Comparison of ENCODE assay signal across 12 cellular contexts in the genomic region with DNA sequence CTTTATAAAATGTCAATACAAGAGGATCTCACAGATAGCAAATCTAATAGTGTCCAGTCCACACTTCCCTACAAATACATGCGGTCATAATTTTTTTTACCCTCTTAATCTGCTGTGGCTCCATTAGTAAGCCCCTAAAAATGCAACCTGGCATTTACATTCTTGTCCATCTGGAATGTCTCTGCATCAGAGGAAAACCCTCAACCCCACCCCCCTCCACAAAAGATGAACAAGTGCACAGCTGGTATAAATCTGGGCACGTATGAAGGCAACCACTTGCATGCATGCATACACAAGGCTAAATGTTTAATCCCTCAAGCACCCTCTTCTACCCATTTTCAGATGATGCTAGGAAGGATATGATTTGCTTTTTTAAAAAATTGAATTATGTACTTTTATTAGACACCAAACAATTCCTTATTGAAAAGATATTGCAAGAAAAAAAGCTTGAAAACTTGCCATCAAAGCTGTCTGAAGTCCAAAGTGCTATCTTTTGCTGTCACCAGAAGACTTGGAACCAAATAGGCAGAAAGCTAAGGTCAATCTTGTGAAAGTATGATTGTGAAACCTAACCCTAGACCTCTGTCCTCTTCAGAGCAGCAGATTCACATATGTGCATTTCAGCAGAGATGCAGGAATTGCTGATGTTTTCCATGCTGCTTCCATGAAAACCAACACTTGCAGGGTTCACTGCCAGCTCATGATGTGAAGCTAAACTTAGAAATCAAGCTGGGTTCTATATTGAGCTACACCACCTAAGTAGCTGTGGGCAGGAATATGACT.
A peak's percentile ranks its signal among the peaks of the same experiment; 100 is the strongest.
DNase-seq lines count a peak whose midpoint lies in the region; ATAC-seq and TF ChIP-seq lines count a peak whose summit lies in the region.
"Had no signal": no experiment of that assay in that cellular context is flagged by ENCODE, and none has a peak within 500 bp of the region (broad histone marks: within the 10 kb centered on the region; RNA-seq: fewer than 3 reads in every experiment).

No MANE protein-coding gene starts in this region.

- no peak overlapping the region for H3K27ac Mint-ChIP-seq in effector memory CD8-positive, alpha-beta T cell
- H3K27ac Mint-ChIP-seq: activated T-cell treated with anti-CD3 and anti-CD28 coated beads, Interleukin-2, amount 50 U/mL, for 24 hours; stimulated activated naive CD8-positive, alpha-beta T cell treated with anti-CD3 and anti-CD28 coated beads, Interleukin-15, Interleukin-2, amounts not matched to agents 100 ng/mL and 50 ng/mL, for 24 hours had no signal

- no peak overlapping the region for H3K4me3 Mint-ChIP-seq in effector memory CD8-positive, alpha-beta T cell
- H3K4me3 Mint-ChIP-seq: activated T-cell treated with anti-CD3 and anti-CD28 coated beads, Interleukin-2, amount 50 U/mL, for 24 hours; stimulated activated naive CD8-positive, alpha-beta T cell treated with anti-CD3 and anti-CD28 coated beads, Interleukin-15, Interleukin-2, amounts not matched to agents 100 ng/mL and 50 ng/mL, for 24 hours had no signal

- H3K4me3 ChIP-seq in retinal pigment epithelial cell (ENCODE audit: low read length) = no peak overlapping the region

- DNase-seq in ELR (ENCODE audit: low read depth) (peak; percentile 95), RWPE1 (ENCODE audit: low spot score) (peak; percentile 37), fibroblast of the conjunctiva (ENCODE audit: low read depth) (peak; percentile 52), retinal pigment epithelial cell (ENCODE audit: low read depth) (peak; percentile 76), putamen (ENCODE audit: low spot score) (no peak)
- no peak for DNase-seq in effector memory CD8-positive, alpha-beta T cell
- DNase-seq: activated T-cell treated with anti-CD3 and anti-CD28 coated beads, Interleukin-2, amount 50 U/mL, for 24 hours; DND-41; kidney had no signal

- no peaks in the 10 kb centered on the region for H3K9me3 Mint-ChIP-seq in effector memory CD8-positive, alpha-beta T cell
- H3K9me3 Mint-ChIP-seq: activated T-cell treated with anti-CD3 and anti-CD28 coated beads, Interleukin-2, amount 50 U/mL, for 24 hours had no signal

- POLR2A ChIA-PET in RWPE1 (lab: Yijun Ruan, JAX; ENCODE audit: low non-redundant PET) = interaction anchor here (0.5 kb wide), 1 partner anchor 275 kb away, joined by 3 read pairs; no protein-coding TSS in a partner anchor

- H3K36me3 Mint-ChIP-seq in effector memory CD8-positive, alpha-beta T cell (ENCODE audit: insufficient read depth) = no peaks in the 10 kb centered on the region

- peaks cover 0 to 9% of the 10 kb centered on the region in 2 donors for H3K27me3 Mint-ChIP-seq in effector memory CD8-positive, alpha-beta T cell
- H3K27me3 Mint-ChIP-seq: activated T-cell treated with anti-CD3 and anti-CD28 coated beads, Interleukin-2, amount 50 U/mL, for 24 hours; stimulated activated naive CD8-positive, alpha-beta T cell treated with anti-CD3 and anti-CD28 coated beads, Interleukin-15, Interleukin-2, amounts not matched to agents 100 ng/mL and 50 ng/mL, for 24 hours had no signal

- TF ChIP-seq CTCF in RWPE1 (conservative IDR thresholded peaks at IDR 0.05; ENCODE audit: low read depth) (no peak), retinal pigment epithelial cell (conservative IDR thresholded peaks at IDR 0.05; ENCODE audit: low read depth, low read length) (no peak)

- H3K27ac ChIP-seq in RWPE1 = no peak overlapping the region

- ATAC-seq in GM21737 (IDR thresholded peaks at IDR 0.05; ENCODE audit: unreplicated experiment) (no peak), GM18511 (IDR thresholded peaks at IDR 0.05; ENCODE audit: unreplicated experiment) (no peak)
- ATAC-seq in effector memory CD8-positive, alpha-beta T cell (replicated peaks) = no peak

- CTCF ChIA-PET in RWPE1 (lab: Yijun Ruan, JAX) = interaction anchor here (0.6 kb wide), 2 partner anchors 12 to 366 kb away, joined by 3 to 4 read pairs; no protein-coding TSS in a partner anchor

- H3K4me1 Mint-ChIP-seq in effector memory CD8-positive, alpha-beta T cell (ENCODE audit: low read depth in 2 of 2) = no peaks in the 10 kb centered on the region

Comparison
In these comparisons a context has a peak if more than half of its experiments do, and no peak if none do; other contexts are left out.
1. DNase-seq: peak in ELR (single experiment), RWPE1 (single experiment), fibroblast of the conjunctiva (single experiment) and retinal pigment epithelial cell (single experiment); none in effector memory CD8-positive, alpha-beta T cell (0 of 3) and putamen (single experiment).